8 cellular contexts compared by ENCODE assay signal in genomic region chr5:74326571-74327338, GRCh38.
DNase-seq lines count a peak whose midpoint lies in the region; ATAC-seq and TF ChIP-seq lines count a peak whose summit lies in the region.

No MANE protein-coding gene starts in this region.

- no peaks in the 10 kb centered on the region for H3K79me2 ChIP-seq in Loucy (ENCODE audit: insufficient read depth, low read length)

- H2AFZ ChIP-seq in Loucy (ENCODE audit: low read length), result no peak overlapping the region

- peaks cover 4% of the 10 kb centered on the region; the same call in 1 of the 2 replicates for H3F3A ChIP-seq in Loucy (ENCODE audit: low read depth)

- no peaks in the 10 kb centered on the region for H3K36me3 ChIP-seq in Loucy (ENCODE audit: insufficient read depth, low read length)

- H3K27me3 Mint-ChIP-seq in activated CD4-positive, alpha-beta T cell treated with anti-CD3 and anti-CD28 coated beads, Interleukin-2, amount 10 ng/mL, durations not matched to agents 24 days and 14 days, result peaks cover 12% of the 10 kb centered on the region

- peaks cover 4% of the 10 kb centered on the region for H4K20me1 ChIP-seq in Loucy (ENCODE audit: insufficient read depth, low read length, poor library complexity, severe bottlenecking)

- no peak overlapping the region for H3K27ac Mint-ChIP-seq in activated CD4-positive, alpha-beta T cell treated with anti-CD3 and anti-CD28 coated beads, Interleukin-2, amount 10 ng/mL, durations not matched to agents 24 days and 14 days

- H3K9me3 ChIP-seq in Loucy (ENCODE audit: insufficient read depth, low read depth, low read length), result no peaks in the 10 kb centered on the region

- no peaks in the 10 kb centered on the region for H3K36me3 Mint-ChIP-seq in activated CD4-positive, alpha-beta T cell treated with anti-CD3 and anti-CD28 coated beads, Interleukin-2, amount 10 ng/mL, durations not matched to agents 24 days and 14 days (ENCODE audit: low read depth)

- H3K4me3 ChIP-seq in Loucy (ENCODE audit: low read length, poor library complexity, severe bottlenecking), result no peak overlapping the region

- peaks cover 90% of the 10 kb centered on the region for H3K27me3 ChIP-seq in Loucy (ENCODE audit: insufficient read depth, low read length, poor library complexity, severe bottlenecking)

- peak; percentile 78 for DNase-seq in GM03348 (ENCODE audit: low spot score)
- DNase-seq in activated CD4-positive, alpha-beta T cell treated with anti-CD3 and anti-CD28 coated beads, Interleukin-2, amount 10 ng/mL, durations not matched to agents 24 days and 14 days, result peak; percentile 64
- peak; percentile 72 for DNase-seq in stimulated activated CD4-positive, alpha-beta T cell treated with anti-CD3 and anti-CD28 coated beads, Interleukin-1b, Interleukin-23, amount 100 ng/mL, for 48 hours
- no peak for DNase-seq in effector CD4-positive, alpha-beta T cell
- DNase-seq in cerebellum (ENCODE audit: low spot score), result no peak

- ATAC-seq in GM21786 (IDR thresholded peaks at IDR 0.05; ENCODE audit: unreplicated experiment), result peak; percentile 92
- ATAC-seq in esophagus mucosa, result peak; percentile 52

- H3K9ac ChIP-seq in Loucy (ENCODE audit: low read depth, low read length, poor library complexity, severe bottlenecking), result no peak overlapping the region

- intact Hi-C loops in activated CD4-positive, alpha-beta T cell treated with anti-CD3 and anti-CD28 coated beads, Interleukin-2, amount 10 ng/mL, durations not matched to agents 24 days and 14 days (cut with micrococcal nuclease), result loop anchor here (2.0 to 10.0 kb wide), 2 partner anchors 252 to 318 kb away; partner anchors contain the start of gene ENC1

- peaks cover 4% of the 10 kb centered on the region for H3K4me1 Mint-ChIP-seq in activated CD4-positive, alpha-beta T cell treated with anti-CD3 and anti-CD28 coated beads, Interleukin-2, amount 10 ng/mL, durations not matched to agents 24 days and 14 days

- H3K4me3 Mint-ChIP-seq in activated CD4-positive, alpha-beta T cell treated with anti-CD3 and anti-CD28 coated beads, Interleukin-2, amount 10 ng/mL, durations not matched to agents 24 days and 14 days, result no peak overlapping the region

- H3K4me1 ChIP-seq in Loucy (ENCODE audit: insufficient read depth, low read length, poor library complexity, severe bottlenecking), result peaks cover 18% of the 10 kb centered on the region

- TF ChIP-seq CTCF in Loucy (conservative IDR thresholded peaks at IDR 0.05; ENCODE audit: low read length), result no peak

- no peaks in the 10 kb centered on the region for H3K9me3 Mint-ChIP-seq in activated CD4-positive, alpha-beta T cell treated with anti-CD3 and anti-CD28 coated beads, Interleukin-2, amount 10 ng/mL, durations not matched to agents 24 days and 14 days

- peak overlapping the region; percentile 45 for H3K4me2 ChIP-seq in Loucy (ENCODE audit: low read depth, low read length, poor library complexity, severe bottlenecking)

- no peaks in the 10 kb centered on the region for H3K9me2 ChIP-seq in Loucy (replicated peaks; ENCODE audit: low read depth, low read length)

Comparison
In these comparisons a context has a peak if more than half of its experiments do, and no peak if none do; other contexts are left out.
1. DNase-seq: peak in GM03348 (single experiment), activated CD4-positive, alpha-beta T cell treated with anti-CD3 and anti-CD28 coated beads, Interleukin-2, amount 10 ng/mL, durations not matched to agents 24 days and 14 days (single experiment) and stimulated activated CD4-positive, alpha-beta T cell treated with anti-CD3 and anti-CD28 coated beads, Interleukin-1b, Interleukin-23, amount 100 ng/mL, for 48 hours (single experiment); none in effector CD4-positive, alpha-beta T cell (single experiment) and cerebellum (single experiment).